1 cellular context compared by ENCODE assay signal in the genomic region with DNA sequence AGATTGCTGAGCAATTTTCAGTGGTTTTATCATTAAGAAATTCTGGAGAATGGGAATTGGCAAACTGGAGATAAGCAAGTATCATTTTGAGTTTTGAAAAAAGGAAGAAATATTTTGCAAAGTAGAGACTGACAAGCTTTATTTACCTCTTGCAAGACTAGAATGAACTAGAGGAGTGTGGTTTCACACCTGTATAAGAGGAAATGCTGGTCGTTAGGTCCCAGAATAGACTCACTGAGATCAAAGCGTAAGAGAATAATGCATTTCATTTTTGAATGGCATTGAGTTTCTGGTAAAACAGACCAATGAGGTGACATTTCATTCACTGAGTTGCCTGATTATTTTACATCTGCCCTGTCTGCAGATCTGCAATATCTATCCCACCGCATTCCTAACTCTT.
TF ChIP-seq lines count a peak whose summit lies in the region.

No MANE protein-coding gene starts in this region.

TF ChIP-seq in GM12878, 131 proteins besides CTCF, POLR2A, EP300 and RAD21 (continued from another document):
- TF ChIP-seq ZBTB40 (IDR thresholded peaks at IDR 0.05; ENCODE audit: borderline replicate concordance) (no peak), TCF12 (IDR thresholded peaks at IDR 0.05; ENCODE audit: low read depth, low read length) (no peak), MEF2B (IDR thresholded peaks at IDR 0.05; ENCODE audit: partially characterized antibody, poor library complexity, severe bottlenecking) (peak; percentile 94), SUZ12 (IDR thresholded peaks at IDR 0.05; ENCODE audit: unreplicated experiment) (no peak), RELB (IDR thresholded peaks at IDR 0.05; ENCODE audit: low read depth) (peak; percentile 56; the same call in 1 of the 2 replicates), IKZF1 (conservative IDR thresholded peaks at IDR 0.05) (peak; percentile 73), BHLHE40 (IDR thresholded peaks at IDR 0.05; ENCODE audit: borderline replicate concordance in 1 of 2, low read depth in 2 of 2, low read length in 1 of 2) (peak in 1 of 2 experiments; percentile 30; a peak in 1 of 4 replicates), RUNX3 (IDR thresholded peaks at IDR 0.05; ENCODE audit: low read length) (0 out of 2 replicates have a peak, but pooled peaks have one; percentile 19), IKZF2 (IDR thresholded peaks at IDR 0.05) (peak; percentile 76 to 77; a peak in 2 of 4 replicates), MLLT1 (IDR thresholded peaks at IDR 0.05) (0 out of 2 replicates have a peak, but pooled peaks have one; percentile 49), FOS (IDR thresholded peaks at IDR 0.05; ENCODE audit: borderline replicate concordance, extremely low read depth, insufficient read length) (no peak), ZBED1 (IDR thresholded peaks at IDR 0.05; ENCODE audit: borderline replicate concordance) (no peak), SIX5 (IDR thresholded peaks at IDR 0.05; ENCODE audit: low read depth, low read length, severe bottlenecking) (no peak), DPF2 (IDR thresholded peaks at IDR 0.05) (peak; percentile 76; the same call in 1 of the 2 replicates), CREB1 (IDR thresholded peaks at IDR 0.05; ENCODE audit: low read depth) (no peak), ATF7 (IDR thresholded peaks at IDR 0.05; ENCODE audit: low read depth) (peak; percentile 60; the same call in 1 of the 2 replicates), NBN (IDR thresholded peaks at IDR 0.05) (0 out of 2 replicates have a peak, but pooled peaks have one; percentile 70), ZNF24 (IDR thresholded peaks at IDR 0.05) (0 out of 2 replicates have a peak, but pooled peaks have one; percentile 41), HDGF (IDR thresholded peaks at IDR 0.05) (no peak), SIN3A (IDR thresholded peaks at IDR 0.05; ENCODE audit: low read depth, low read length) (no peak), SPI1 (IDR thresholded peaks at IDR 0.05; ENCODE audit: borderline replicate concordance, insufficient read depth, low read depth, low read length) (0 out of 2 replicates have a peak, but pooled peaks have one; percentile 16)
- TF ChIP-seq, protein P1, sequence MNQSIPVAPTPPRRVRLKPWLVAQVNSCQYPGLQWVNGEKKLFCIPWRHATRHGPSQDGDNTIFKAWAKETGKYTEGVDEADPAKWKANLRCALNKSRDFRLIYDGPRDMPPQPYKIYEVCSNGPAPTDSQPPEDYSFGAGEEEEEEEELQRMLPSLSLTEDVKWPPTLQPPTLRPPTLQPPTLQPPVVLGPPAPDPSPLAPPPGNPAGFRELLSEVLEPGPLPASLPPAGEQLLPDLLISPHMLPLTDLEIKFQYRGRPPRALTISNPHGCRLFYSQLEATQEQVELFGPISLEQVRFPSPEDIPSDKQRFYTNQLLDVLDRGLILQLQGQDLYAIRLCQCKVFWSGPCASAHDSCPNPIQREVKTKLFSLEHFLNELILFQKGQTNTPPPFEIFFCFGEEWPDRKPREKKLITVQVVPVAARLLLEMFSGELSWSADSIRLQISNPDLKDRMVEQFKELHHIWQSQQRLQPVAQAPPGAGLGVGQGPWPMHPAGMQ (IDR thresholded peaks at IDR 0.05; ENCODE audit: borderline replicate concordance): no peak
- TF ChIP-seq, protein P2, sequence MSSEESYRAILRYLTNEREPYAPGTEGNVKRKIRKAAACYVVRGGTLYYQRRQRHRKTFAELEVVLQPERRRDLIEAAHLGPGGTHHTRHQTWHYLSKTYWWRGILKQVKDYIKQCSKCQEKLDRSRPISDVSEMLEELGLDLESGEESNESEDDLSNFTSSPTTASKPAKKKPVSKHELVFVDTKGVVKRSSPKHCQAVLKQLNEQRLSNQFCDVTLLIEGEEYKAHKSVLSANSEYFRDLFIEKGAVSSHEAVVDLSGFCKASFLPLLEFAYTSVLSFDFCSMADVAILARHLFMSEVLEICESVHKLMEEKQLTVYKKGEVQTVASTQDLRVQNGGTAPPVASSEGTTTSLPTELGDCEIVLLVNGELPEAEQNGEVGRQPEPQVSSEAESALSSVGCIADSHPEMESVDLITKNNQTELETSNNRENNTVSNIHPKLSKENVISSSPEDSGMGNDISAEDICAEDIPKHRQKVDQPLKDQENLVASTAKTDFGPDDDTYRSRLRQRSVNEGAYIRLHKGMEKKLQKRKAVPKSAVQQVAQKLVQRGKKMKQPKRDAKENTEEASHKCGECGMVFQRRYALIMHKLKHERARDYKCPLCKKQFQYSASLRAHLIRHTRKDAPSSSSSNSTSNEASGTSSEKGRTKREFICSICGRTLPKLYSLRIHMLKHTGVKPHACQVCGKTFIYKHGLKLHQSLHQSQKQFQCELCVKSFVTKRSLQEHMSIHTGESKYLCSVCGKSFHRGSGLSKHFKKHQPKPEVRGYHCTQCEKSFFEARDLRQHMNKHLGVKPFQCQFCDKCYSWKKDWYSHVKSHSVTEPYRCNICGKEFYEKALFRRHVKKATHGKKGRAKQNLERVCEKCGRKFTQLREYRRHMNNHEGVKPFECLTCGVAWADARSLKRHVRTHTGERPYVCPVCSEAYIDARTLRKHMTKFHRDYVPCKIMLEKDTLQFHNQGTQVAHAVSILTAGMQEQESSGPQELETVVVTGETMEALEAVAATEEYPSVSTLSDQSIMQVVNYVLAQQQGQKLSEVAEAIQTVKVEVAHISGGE (CRISPR knock-in tag; IDR thresholded peaks at IDR 0.05): no peak
- TF ChIP-seq, protein P3, sequence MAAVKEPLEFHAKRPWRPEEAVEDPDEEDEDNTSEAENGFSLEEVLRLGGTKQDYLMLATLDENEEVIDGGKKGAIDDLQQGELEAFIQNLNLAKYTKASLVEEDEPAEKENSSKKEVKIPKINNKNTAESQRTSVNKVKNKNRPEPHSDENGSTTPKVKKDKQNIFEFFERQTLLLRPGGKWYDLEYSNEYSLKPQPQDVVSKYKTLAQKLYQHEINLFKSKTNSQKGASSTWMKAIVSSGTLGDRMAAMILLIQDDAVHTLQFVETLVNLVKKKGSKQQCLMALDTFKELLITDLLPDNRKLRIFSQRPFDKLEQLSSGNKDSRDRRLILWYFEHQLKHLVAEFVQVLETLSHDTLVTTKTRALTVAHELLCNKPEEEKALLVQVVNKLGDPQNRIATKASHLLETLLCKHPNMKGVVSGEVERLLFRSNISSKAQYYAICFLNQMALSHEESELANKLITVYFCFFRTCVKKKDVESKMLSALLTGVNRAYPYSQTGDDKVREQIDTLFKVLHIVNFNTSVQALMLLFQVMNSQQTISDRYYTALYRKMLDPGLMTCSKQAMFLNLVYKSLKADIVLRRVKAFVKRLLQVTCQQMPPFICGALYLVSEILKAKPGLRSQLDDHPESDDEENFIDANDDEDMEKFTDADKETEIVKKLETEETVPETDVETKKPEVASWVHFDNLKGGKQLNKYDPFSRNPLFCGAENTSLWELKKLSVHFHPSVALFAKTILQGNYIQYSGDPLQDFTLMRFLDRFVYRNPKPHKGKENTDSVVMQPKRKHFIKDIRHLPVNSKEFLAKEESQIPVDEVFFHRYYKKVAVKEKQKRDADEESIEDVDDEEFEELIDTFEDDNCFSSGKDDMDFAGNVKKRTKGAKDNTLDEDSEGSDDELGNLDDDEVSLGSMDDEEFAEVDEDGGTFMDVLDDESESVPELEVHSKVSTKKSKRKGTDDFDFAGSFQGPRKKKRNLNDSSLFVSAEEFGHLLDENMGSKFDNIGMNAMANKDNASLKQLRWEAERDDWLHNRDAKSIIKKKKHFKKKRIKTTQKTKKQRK (IDR thresholded peaks at IDR 0.05; ENCODE audit: low read depth, low read length): no peak
